13 cellular contexts compared by ENCODE assay signal in genomic region chr9:36306481-36307306, GRCh38. TPM values are rescaled to one million over a fixed set of nuclear protein-coding genes. Genes with fewer than 3 reads are reported as not detected.
DNase-seq lines count a peak whose midpoint lies in the region; ATAC-seq and TF ChIP-seq lines count a peak whose summit lies in the region.
"Had no signal": no experiment of that assay in that cellular context is flagged by ENCODE, and none has a peak within 500 bp of the region (broad histone marks: within the 10 kb centered on the region; RNA-seq: fewer than 3 reads in every experiment).

No MANE protein-coding gene starts in this region.

- intact Hi-C loops in activated T-helper 2 cell treated with anti-CD3 and anti-CD28 coated beads, Interferon-gamma antibody, Interleukin-2, Interleukin-4, amounts not matched to agents 10 μg/mL and 5 μg/mL and 100 μg/mL, durations not matched to agents 14 hours and 24 hours and 36 hours (cut with micrococcal nuclease): no loop called here
- intact Hi-C loops in mucosa of descending colon (cut with DNase I, micrococcal nuclease): no loop called here

- peak; percentile 24 for DNase-seq in NCI-H146 (lab: John Stamatoyannopoulos, UW)
- DNase-seq in NCI-H146 treated with DMSO at 0.1 percent for 48 hours (lab: John Stamatoyannopoulos, UW; ENCODE audit: unreplicated experiment): no peak
- DNase-seq in LHCN-M2 (ENCODE audit: low read depth): peak; percentile 84
- no peak for DNase-seq in activated T-helper 2 cell treated with anti-CD3 and anti-CD28 coated beads, Interferon-gamma antibody, Interleukin-2, Interleukin-4, amounts not matched to agents 10 μg/mL and 5 μg/mL and 100 μg/mL, durations not matched to agents 14 hours and 24 hours and 36 hours (ENCODE audit: low spot score)
- DNase-seq in mucosa of descending colon: peak in 2 of 3 donors; percentile 55 to 56
- DNase-seq in NCI-H1048 (lab: John Stamatoyannopoulos, UW): no peak
- DNase-seq: activated effector memory CD4-positive, alpha-beta T cell treated with anti-CD3 and anti-CD28 coated beads, Interleukin-2, amount 50 U/mL, for 16 hours; left ventricle myocardium inferior; NCI-H1694; right cardiac atrium; stimulated activated CD8-positive, alpha-beta memory T cell treated with anti-CD3 and anti-CD28 coated beads, Interleukin-4, amount 100 ng/mL, for 48 hours had no signal

- no peaks in the 10 kb centered on the region for H3K27me3 Mint-ChIP-seq in activated T-helper 2 cell treated with anti-CD3 and anti-CD28 coated beads, Interferon-gamma antibody, Interleukin-2, Interleukin-4, amounts not matched to agents 10 μg/mL and 5 μg/mL and 100 μg/mL, durations not matched to agents 14 hours and 24 hours and 36 hours (ENCODE audit: low read depth)

- ATAC-seq in mucosa of descending colon (peak; percentile 96), GM21619 (IDR thresholded peaks at IDR 0.05; ENCODE audit: unreplicated experiment) (no peak), GM19328 (IDR thresholded peaks at IDR 0.05; ENCODE audit: unreplicated experiment) (no peak)

- no peak overlapping the region for H3K4me3 Mint-ChIP-seq in activated T-helper 2 cell treated with anti-CD3 and anti-CD28 coated beads, Interferon-gamma antibody, Interleukin-2, Interleukin-4, amounts not matched to agents 10 μg/mL and 5 μg/mL and 100 μg/mL, durations not matched to agents 14 hours and 24 hours and 36 hours (ENCODE audit: low read depth)

- no peaks in the 10 kb centered on the region for H3K9me3 ChIP-seq in mucosa of descending colon
- H3K9me3 ChIP-seq: left ventricle myocardium inferior had no signal

- H3K36me3 ChIP-seq in mucosa of descending colon (ENCODE audit: low read depth): no peaks in the 10 kb centered on the region
- H3K36me3 ChIP-seq: left ventricle myocardium inferior had no signal

- H3K27ac Mint-ChIP-seq in activated T-helper 2 cell treated with anti-CD3 and anti-CD28 coated beads, Interferon-gamma antibody, Interleukin-2, Interleukin-4, amounts not matched to agents 10 μg/mL and 5 μg/mL and 100 μg/mL, durations not matched to agents 14 hours and 24 hours and 36 hours: peak overlapping the region; percentile 29

- no peaks in the 10 kb centered on the region for H3K36me3 Mint-ChIP-seq in activated T-helper 2 cell treated with anti-CD3 and anti-CD28 coated beads, Interferon-gamma antibody, Interleukin-2, Interleukin-4, amounts not matched to agents 10 μg/mL and 5 μg/mL and 100 μg/mL, durations not matched to agents 14 hours and 24 hours and 36 hours (ENCODE audit: low read depth)

- no peak overlapping the region for H3K4me3 ChIP-seq in mucosa of descending colon
- H3K4me3 ChIP-seq: left ventricle myocardium inferior had no signal

- no peak for TF ChIP-seq CTCF in mucosa of descending colon (IDR thresholded peaks at IDR 0.05)

- no peaks in the 10 kb centered on the region for H3K9me3 Mint-ChIP-seq in activated T-helper 2 cell treated with anti-CD3 and anti-CD28 coated beads, Interferon-gamma antibody, Interleukin-2, Interleukin-4, amounts not matched to agents 10 μg/mL and 5 μg/mL and 100 μg/mL, durations not matched to agents 14 hours and 24 hours and 36 hours

- peaks cover 2% of the 10 kb centered on the region for H3K4me1 ChIP-seq in mucosa of descending colon (ENCODE audit: low read depth)
- H3K4me1 ChIP-seq: left ventricle myocardium inferior had no signal

- H3K4me1 Mint-ChIP-seq in activated T-helper 2 cell treated with anti-CD3 and anti-CD28 coated beads, Interferon-gamma antibody, Interleukin-2, Interleukin-4, amounts not matched to agents 10 μg/mL and 5 μg/mL and 100 μg/mL, durations not matched to agents 14 hours and 24 hours and 36 hours (ENCODE audit: low read depth): peaks cover 5% of the 10 kb centered on the region

RNA-seq across cellular contexts. Expression of gene GNE, which starts 48.4 kb away (rescaled TPM):
- total RNA-seq in LHCN-M2 (2014; rRNA removed): 25.7 and 26.1 TPM in 2 replicates
- 9.2 TPM for polyA plus RNA-seq in LHCN-M2 (2012)
- 27.7 and 28.5 TPM in 2 replicates for total RNA-seq in activated T-helper 2 cell treated with anti-CD3 and anti-CD28 coated beads, Interferon-gamma antibody, Interleukin-2, Interleukin-4, amounts not matched to agents 10 μg/mL and 5 μg/mL and 100 μg/mL, durations not matched to agents 14 hours and 24 hours and 36 hours
- total RNA-seq in mucosa of descending colon: 100 to 1,000 TPM in 1 of 3 donors, 10 to 100 TPM in 2; 56.6 to 107 (median 93.0) TPM

Comparison
In these comparisons a context has a peak if more than half of its experiments do, and no peak if none do; other contexts are left out.
1. DNase-seq: peak in NCI-H146 (single experiment), LHCN-M2 (single experiment) and mucosa of descending colon (2 of 3); none in NCI-H146 treated with DMSO at 0.1 percent for 48 hours (single experiment), activated T-helper 2 cell treated with anti-CD3 and anti-CD28 coated beads, Interferon-gamma antibody, Interleukin-2, Interleukin-4, amounts not matched to agents 10 μg/mL and 5 μg/mL and 100 μg/mL, durations not matched to agents 14 hours and 24 hours and 36 hours (single experiment) and NCI-H1048 (single experiment).